In genomic region chr10:16316733-16317132, GRCh38 we compare ENCODE assay signal across 31 cellular contexts.
"Had no signal": no experiment of that assay in that cellular context is flagged by ENCODE, and none has a peak within 500 bp of the region (broad histone marks: within the 10 kb centered on the region; RNA-seq: fewer than 3 reads in every experiment).

No MANE protein-coding gene starts in this region.

- H3K27ac Mint-ChIP-seq: T-cell had no signal

- H3K9me3 Mint-ChIP-seq: T-cell had no signal

- H3K36me3 Mint-ChIP-seq: T-cell had no signal

- H3K4me3 ChIP-seq: PC-9, SJCRH30, SK-N-MC had no signal

- H3K27ac ChIP-seq: PC-9, RWPE1, SJCRH30, SK-N-MC had no signal

- H3K4me1 ChIP-seq: SJCRH30 had no signal

- DNase-seq: MM.1S, NCI-H1048, NCI-H1092 treated with DMSO at 0.1 percent for 48 hours, NCI-H1105 treated with DMSO at 0.1 percent for 48 hours, NCI-H1417, NCI-H1436, NCI-H146, NCI-H1694, NCI-H187, NCI-H1930, NCI-H2029 treated with DMSO at 0.1 percent for 48 hours, NCI-H2081 treated with DMSO at 0.1 percent for 48 hours, NCI-H2107, NCI-H2171, NCI-H226, NCI-H446 treated with DMSO at 0.1 percent for 48 hours, NCI-H510A, NCI-H526, NCI-H69, NCI-H748 treated with DMSO at 0.1 percent for 48 hours, NCI-H82, PC-9, SHP77, SIG-M5, SJCRH30, T-cell had no signal

- ATAC-seq: Panc1, Right ventricle myocardium inferior, SK-N-SH treated with all-trans-retinoic acid at 6 μM for 48 hours, T-cell had no signal

- H3K36me3 ChIP-seq: SJCRH30 had no signal

- H3K9me3 ChIP-seq: SJCRH30 had no signal

- H3K27me3 ChIP-seq: SJCRH30 had no signal

- H3K4me1 Mint-ChIP-seq: T-cell had no signal

- H3K27me3 Mint-ChIP-seq: T-cell had no signal

- H3K4me3 Mint-ChIP-seq: T-cell had no signal
